In the genomic region with DNA sequence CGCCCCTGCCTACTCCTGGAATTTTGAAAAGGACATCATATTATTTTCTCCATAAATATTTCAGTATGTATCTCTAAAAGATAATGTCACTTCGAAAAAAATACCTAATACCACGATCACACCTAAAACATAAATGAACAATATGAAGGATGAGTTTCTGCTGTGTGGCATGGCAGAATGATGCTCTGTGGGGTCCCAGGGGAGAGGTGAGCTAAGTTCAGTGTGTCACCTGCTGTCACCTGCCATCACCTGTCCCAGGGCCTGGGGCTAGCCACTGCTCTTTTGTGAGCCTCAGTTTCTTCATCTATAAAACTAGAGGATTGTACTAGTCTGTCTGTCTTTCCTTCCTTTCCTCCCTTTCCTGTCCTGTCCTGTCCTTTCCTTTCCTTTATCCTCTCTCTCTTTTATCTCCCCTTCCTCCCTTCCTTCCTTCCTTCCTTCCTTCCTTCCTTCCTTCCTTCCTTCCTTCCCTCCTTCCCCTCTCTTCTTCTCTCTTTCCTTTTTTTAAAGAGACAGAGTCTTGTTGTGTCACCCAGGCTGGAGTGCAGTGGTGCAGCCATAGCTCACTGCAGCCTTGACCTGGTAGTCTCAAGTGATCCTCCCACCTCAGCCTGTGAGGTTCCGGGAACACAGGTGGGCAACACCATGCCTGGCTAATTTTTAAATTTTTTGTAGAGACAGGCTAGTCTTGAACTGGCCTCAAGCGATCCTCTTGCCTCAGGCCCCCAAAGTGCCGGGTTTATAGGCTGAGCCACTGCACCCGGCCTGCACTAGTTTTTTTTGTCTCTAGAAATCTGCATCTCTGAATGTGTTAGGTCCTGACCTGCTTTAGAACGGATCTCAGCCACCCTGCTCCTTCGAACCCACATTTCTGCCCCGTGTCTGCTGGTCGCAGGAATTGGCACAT, we compare ENCODE assay signal across 13 cellular contexts. TPM values are rescaled to one million over a fixed set of nuclear protein-coding genes. Genes with fewer than 3 reads are reported as not detected.
DNase-seq lines count a peak whose midpoint lies in the region; ATAC-seq, FAIRE-seq and TF ChIP-seq lines count a peak whose summit lies in the region.
"Had no signal": no experiment of that assay in that cellular context is flagged by ENCODE, and none has a peak within 500 bp of the region (broad histone marks: within the 10 kb centered on the region; RNA-seq: fewer than 3 reads in every experiment).

No MANE protein-coding gene starts in this region.

- in situ Hi-C loops in KBM-7 (cut with MboI; ENCODE audit: low pct_unique_long_range_greater_than_20kb, low sequenced_read_pairs), result no loop called here

- H3K27me3 Mint-ChIP-seq in CD4-positive, alpha-beta T cell, result no peaks in the 10 kb centered on the region
- H3K27me3 Mint-ChIP-seq: activated naive CD4-positive, alpha-beta T cell treated with anti-CD3 and anti-CD28 coated beads, Interleukin-2, amount 50 U/mL, for 24 hours had no signal

- H3K9me3 ChIP-seq in CD4-positive, alpha-beta T cell (ENCODE audit: control insufficient read depth, low read length), result no peaks in the 10 kb centered on the region
- no peaks in the 10 kb centered on the region for H3K9me3 ChIP-seq in OCI-LY1 (ENCODE audit: low read length)
- H3K9me3 ChIP-seq in hepatocyte (ENCODE audit: low read depth), result no peaks in the 10 kb centered on the region
- H3K9me3 ChIP-seq in skeletal muscle tissue (ENCODE audit: control insufficient read depth in 3 of 3, low read length in 3 of 3), result no peaks in the 10 kb centered on the region
- H3K9me3 ChIP-seq: BE2C, mucosa of descending colon had no signal

- peaks cover 9% of the 10 kb centered on the region; the same call in 1 of the 2 replicates for H3K36me3 ChIP-seq in OCI-LY1 (ENCODE audit: insufficient read depth, low read length)
- H3K36me3 ChIP-seq in hepatocyte (replicated peaks; ENCODE audit: insufficient read depth, low read depth), result no peaks in the 10 kb centered on the region
- H3K36me3 ChIP-seq in skeletal muscle tissue (ENCODE audit: control insufficient read depth in 3 of 3, insufficient read depth in 3 of 3, low read length in 3 of 3), result no peaks in the 10 kb centered on the region
- H3K36me3 ChIP-seq: BE2C had no signal

- H3K27ac Mint-ChIP-seq in CD4-positive, alpha-beta T cell, result peak overlapping the region; percentile 29
- H3K27ac Mint-ChIP-seq: activated naive CD4-positive, alpha-beta T cell treated with anti-CD3 and anti-CD28 coated beads, Interleukin-2, amount 50 U/mL, for 24 hours had no signal

- TF ChIP-seq CTCF in CD4-positive, alpha-beta T cell (IDR thresholded peaks at IDR 0.05), result no peak
- TF ChIP-seq CTCF in OCI-LY1 (IDR thresholded peaks at IDR 0.05; ENCODE audit: low read length) (no peak), hepatocyte (IDR thresholded peaks at IDR 0.05; ENCODE audit: poor library complexity) (no peak)

- H3K4me1 ChIP-seq in OCI-LY1 (ENCODE audit: insufficient read depth, low read length, severe bottlenecking), result peaks cover 100% of the 10 kb centered on the region
- peaks cover 42% of the 10 kb centered on the region for H3K4me1 ChIP-seq in hepatocyte (ENCODE audit: insufficient read depth)
- peaks cover 50 to 68% (median 58%) of the 10 kb centered on the region in 3 donors for H3K4me1 ChIP-seq in skeletal muscle tissue (ENCODE audit: control insufficient read depth in 3 of 3, insufficient read depth in 3 of 3, low read length in 3 of 3)

- H3K4me2 ChIP-seq in OCI-LY1 (ENCODE audit: low read length) (peak overlapping the region; percentile 83), hepatocyte (no peak overlapping the region)

- POLR2A ChIA-PET in CD4-positive, alpha-beta T cell (lab: Charles Lee), result no interaction called here

- no peaks in the 10 kb centered on the region for H3K27me3 ChIP-seq in CD4-positive, alpha-beta T cell (ENCODE audit: control insufficient read depth, insufficient read depth, low read length)
- no peaks in the 10 kb centered on the region for H3K27me3 ChIP-seq in OCI-LY1 (ENCODE audit: insufficient read depth, low read length)
- no peaks in the 10 kb centered on the region for H3K27me3 ChIP-seq in hepatocyte
- H3K27me3 ChIP-seq in skeletal muscle tissue (ENCODE audit: control insufficient read depth in 3 of 3, insufficient read depth in 3 of 3, low read length in 3 of 3), result no peaks in the 10 kb centered on the region
- H3K27me3 ChIP-seq: BE2C had no signal

- WGBS in hepatocyte (ENCODE audit: low lambda C conversion rate, missing lambda C conversion rate), result 82% methylated on average over 11 of the region's 11 CpGs

- no peaks in the 10 kb centered on the region for H4K20me1 ChIP-seq in OCI-LY1 (ENCODE audit: insufficient read depth, low read length)
- peaks cover 77% of the 10 kb centered on the region for H4K20me1 ChIP-seq in hepatocyte (ENCODE audit: insufficient read depth, poor library complexity, severe bottlenecking)

- no peak overlapping the region for H2AFZ ChIP-seq in OCI-LY1 (ENCODE audit: low read length)
- H2AFZ ChIP-seq in hepatocyte, result no peak overlapping the region

- no peak overlapping the region for H3K4me3 Mint-ChIP-seq in CD4-positive, alpha-beta T cell
- H3K4me3 Mint-ChIP-seq: activated naive CD4-positive, alpha-beta T cell treated with anti-CD3 and anti-CD28 coated beads, Interleukin-2, amount 50 U/mL, for 24 hours had no signal

- H3K4me1 Mint-ChIP-seq in CD4-positive, alpha-beta T cell (ENCODE audit: low read depth), result peaks cover 57% of the 10 kb centered on the region

- ATAC-seq in CD4-positive, alpha-beta T cell (ENCODE audit: poor library complexity), result no peak
- no peak for ATAC-seq in HG02970 (IDR thresholded peaks at IDR 0.05; ENCODE audit: low FRiP score, unreplicated experiment)
- ATAC-seq: esophagus mucosa, mucosa of descending colon had no signal

- H3K9ac ChIP-seq in OCI-LY1 (ENCODE audit: low read length) (peak overlapping the region; percentile 60), skeletal muscle tissue (ENCODE audit: low read depth in 1 of 3, low read length in 3 of 3) (peak overlapping the region in 2 of 3 donors; percentile 32 to 68)

- intact Hi-C loops in CD4-positive, alpha-beta T cell (cut with DNase I, micrococcal nuclease), result no loop called here

- H3K4me3 ChIP-seq in OCI-LY1 (ENCODE audit: low read depth, low read length, poor library complexity, severe bottlenecking) (peak overlapping the region; percentile 37), hepatocyte (no peak overlapping the region), skeletal muscle tissue (ENCODE audit: low read length in 3 of 3) (peak overlapping the region; percentile 26 to 43 (median 29))
- H3K4me3 ChIP-seq: mucosa of descending colon had no signal

- CTCF ChIA-PET in CD4-positive, alpha-beta T cell (lab: Charles Lee), result no interaction called here

- H3K79me2 ChIP-seq in OCI-LY1 (ENCODE audit: insufficient read depth, low read length), result peaks cover 44% of the 10 kb centered on the region
- H3K79me2 ChIP-seq in hepatocyte, result peaks cover 100% of the 10 kb centered on the region

- H3K9me2 ChIP-seq in OCI-LY1 (ENCODE audit: low read depth, low read length), result no peaks in the 10 kb centered on the region
- no peaks in the 10 kb centered on the region for H3K9me2 ChIP-seq in hepatocyte (replicated peaks; ENCODE audit: insufficient read depth)

- no peaks in the 10 kb centered on the region for H3K9me3 Mint-ChIP-seq in CD4-positive, alpha-beta T cell
- H3K9me3 Mint-ChIP-seq: activated naive CD4-positive, alpha-beta T cell treated with anti-CD3 and anti-CD28 coated beads, Interleukin-2, amount 50 U/mL, for 24 hours had no signal

- FAIRE-seq in GM19239 (lab: Jason Lieb, UNC), result no peak

- H3F3A ChIP-seq in OCI-LY1 (ENCODE audit: insufficient read depth, low read length), result peaks cover 27% of the 10 kb centered on the region

- H3K36me3 Mint-ChIP-seq in CD4-positive, alpha-beta T cell (ENCODE audit: low read depth), result peaks cover 6% of the 10 kb centered on the region

- DNase-seq in CD4-positive, alpha-beta T cell, result no peak
- DNase-seq in hepatocyte (ENCODE audit: low spot score) (no peak), GM19239 (ENCODE audit: insufficient read length, low spot score) (no peak), KBM-7 (no peak), islet precursor cell (no peak)
- DNase-seq: BE2C, mucosa of descending colon, SW 1271 had no signal

- H3K27ac ChIP-seq in CD4-positive, alpha-beta T cell (ENCODE audit: low read depth, low read length), result no peak overlapping the region
- H3K27ac ChIP-seq in OCI-LY1 (ENCODE audit: low read depth, low read length, poor library complexity, severe bottlenecking) (peak overlapping the region; percentile 96), hepatocyte (peak overlapping the region; percentile 36), skeletal muscle tissue (ENCODE audit: low read depth, low read length) (peak overlapping the region; percentile 65)

RNA-seq across cellular contexts. Expression of a gene that starts 43.1 kb away (rescaled TPM):
- total RNA-seq in CD4-positive, alpha-beta T cell, result 10 to 100 TPM; 35.6 to 38.0 TPM
- total RNA-seq in hepatocyte (60.1 and 64.3 TPM in 2 replicates), skeletal muscle tissue (18.3 TPM)
- polyA plus RNA-seq in hepatocyte, result 76.8 and 92.5 TPM in 2 replicates
